Comparison of ENCODE assay signal across 19 cellular contexts in the genomic region with DNA sequence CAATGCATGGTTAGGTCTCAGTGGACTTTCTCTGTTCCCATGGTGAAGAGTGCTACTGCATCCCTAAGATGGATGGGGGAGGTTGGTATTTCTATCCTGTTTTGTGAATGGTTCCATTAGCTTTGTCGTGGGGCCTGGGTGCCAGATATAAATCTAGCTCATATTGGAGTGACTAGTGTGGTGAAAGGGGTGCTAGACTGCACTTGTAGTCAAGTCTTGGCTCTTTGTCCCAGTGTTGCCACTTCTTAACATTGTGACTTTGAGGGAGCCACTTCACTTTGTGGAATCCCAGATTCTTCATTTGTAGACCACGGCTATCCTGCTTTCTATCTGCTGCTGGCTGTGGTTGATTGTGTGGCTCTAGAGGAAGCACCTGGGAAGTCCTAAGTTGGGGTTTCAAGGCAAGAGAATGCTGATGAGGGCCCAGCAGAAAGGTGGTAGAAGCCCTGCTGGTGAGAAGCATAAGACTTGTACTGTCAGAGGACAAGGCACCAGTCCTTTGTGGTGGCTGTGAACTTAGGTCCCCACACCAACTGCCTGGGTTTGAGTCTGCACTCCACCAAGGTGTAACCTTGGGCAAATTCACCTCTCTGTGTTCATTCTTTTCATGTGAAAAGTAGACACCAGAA. TPM values are rescaled to one million over a fixed set of nuclear protein-coding genes. Genes with fewer than 3 reads are reported as not detected.
DNase-seq lines count a peak whose midpoint lies in the region; ATAC-seq and TF ChIP-seq lines count a peak whose summit lies in the region.
"Had no signal": no experiment of that assay in that cellular context is flagged by ENCODE, and none has a peak within 500 bp of the region (broad histone marks: within the 10 kb centered on the region; RNA-seq: fewer than 3 reads in every experiment).

No MANE protein-coding gene starts in this region.

- no peak overlapping the region; the same call in 1 of the 2 replicates for H3K4me2 ChIP-seq in KMS-11

- H3K9me3 Mint-ChIP-seq in activated naive CD4-positive, alpha-beta T cell treated with anti-CD3 and anti-CD28 coated beads, Interleukin-2, amount 50 U/mL, for 72 hours = no peaks in the 10 kb centered on the region
- H3K9me3 Mint-ChIP-seq in stimulated activated memory B cell treated with anti-CD40 and anti-IgM and Interleukin-4, amounts not matched to agents 10 μg/mL and 1 μg/mL and 100 μg/mL, for 72 hours = no peaks in the 10 kb centered on the region

- no peak overlapping the region for H3K4me3 Mint-ChIP-seq in stimulated activated memory B cell treated with anti-CD40 and anti-IgM and Interleukin-4, amounts not matched to agents 10 μg/mL and 1 μg/mL and 100 μg/mL, for 72 hours
- H3K4me3 Mint-ChIP-seq: mesothelial cell of epicardium had no signal

- no peak overlapping the region for H3K9ac ChIP-seq in KMS-11

- in situ Hi-C loops in gastrocnemius medialis (cut with MboI; ENCODE audit: low sequenced_read_pairs in 4 of 4) = no loop called here

- TF ChIP-seq CTCF in KMS-11 (conservative IDR thresholded peaks at IDR 0.05; ENCODE audit: low read depth, low read length) (no peak), esophagus muscularis mucosa (IDR thresholded peaks at IDR 0.05) (no peak), gastrocnemius medialis (IDR thresholded peaks at IDR 0.05 in 4 of 5, conservative IDR thresholded peaks at IDR 0.05 in 1 of 5) (no peak)

- peak overlapping the region; percentile 39 to 40 for H3K27ac Mint-ChIP-seq in activated naive CD4-positive, alpha-beta T cell treated with anti-CD3 and anti-CD28 coated beads, Interleukin-2, amount 50 U/mL, for 72 hours
- H3K27ac Mint-ChIP-seq in stimulated activated memory B cell treated with anti-CD40 and anti-IgM and Interleukin-4, amounts not matched to agents 10 μg/mL and 1 μg/mL and 100 μg/mL, for 72 hours = peak overlapping the region; percentile 51
- H3K27ac Mint-ChIP-seq: mesothelial cell of epicardium had no signal

- no peak overlapping the region for H2AFZ ChIP-seq in KMS-11 (ENCODE audit: low read depth)

- peaks cover 35% of the 10 kb centered on the region for H3K4me1 Mint-ChIP-seq in stimulated activated memory B cell treated with anti-CD40 and anti-IgM and Interleukin-4, amounts not matched to agents 10 μg/mL and 1 μg/mL and 100 μg/mL, for 72 hours
- H3K4me1 Mint-ChIP-seq: mesothelial cell of epicardium had no signal

- peaks cover 0 to 40% of the 10 kb centered on the region in 2 donors for H3K36me3 Mint-ChIP-seq in activated naive CD4-positive, alpha-beta T cell treated with anti-CD3 and anti-CD28 coated beads, Interleukin-2, amount 50 U/mL, for 72 hours
- peaks cover 31% of the 10 kb centered on the region for H3K36me3 Mint-ChIP-seq in stimulated activated memory B cell treated with anti-CD40 and anti-IgM and Interleukin-4, amounts not matched to agents 10 μg/mL and 1 μg/mL and 100 μg/mL, for 72 hours

- no peak for TF ChIP-seq POLR2A in esophagus muscularis mucosa (IDR thresholded peaks at IDR 0.05; ENCODE audit: low read depth)
- no peak for TF ChIP-seq POLR2A in gastrocnemius medialis (IDR thresholded peaks at IDR 0.05)

- H3K36me3 ChIP-seq in KMS-11 (ENCODE audit: insufficient read depth) (no peaks in the 10 kb centered on the region), esophagus muscularis mucosa (peaks cover 0 to 8% (median 3%) of the 10 kb centered on the region in 4 donors), gastrocnemius medialis (no peaks in the 10 kb centered on the region)

- peaks cover 27% of the 10 kb centered on the region for H3K4me1 ChIP-seq in KMS-11 (ENCODE audit: low read depth, poor library complexity, severe bottlenecking)
- H3K4me1 ChIP-seq in esophagus muscularis mucosa = peaks cover 28 to 41% (median 38%) of the 10 kb centered on the region in 4 donors
- H3K4me1 ChIP-seq in gastrocnemius medialis = peaks cover 27 to 31% of the 10 kb centered on the region in 2 donors

- peaks cover 6% of the 10 kb centered on the region; the same call in 1 of the 2 replicates for H4K20me1 ChIP-seq in KMS-11 (ENCODE audit: insufficient read depth)

- H3K27ac ChIP-seq in KMS-11 = peak overlapping the region; percentile 3; the same call in 1 of the 2 replicates
- H3K27ac ChIP-seq in esophagus muscularis mucosa (replicated peaks in 1 of 4) = peak overlapping the region; percentile 33 to 60 (median 52)
- H3K27ac ChIP-seq in gastrocnemius medialis = peak overlapping the region in 2 of 4 donors; percentile 16 to 49
- H3K27ac ChIP-seq: epithelial cell of prostate had no signal

- no peak for DNase-seq in activated naive CD4-positive, alpha-beta T cell treated with anti-CD3 and anti-CD28 coated beads, Interleukin-2, amount 50 U/mL, for 72 hours (ENCODE audit: low spot score in 2 of 2)
- DNase-seq in activated naive CD4-positive, alpha-beta T cell treated with Interleukin-2 at 50 U/mL for 16 hours = no peak
- DNase-seq in esophagus muscularis mucosa (ENCODE audit: extremely low spot score) (no peak), hypothalamus (lab: John Stamatoyannopoulos, UW) (no peak), T-helper 9 cell (no peak), gastrocnemius medialis (no peak)
- DNase-seq: activated CD4-positive, alpha-beta T cell treated with anti-CD3 and anti-CD28 coated beads, Interleukin-2, amount 50 U/mL, for 1 hour; anterior cingulate cortex; GDM1; islet precursor cell; KG1; NCI-H1417; Right ventricle myocardium superior; T1000 had no signal

- no peaks in the 10 kb centered on the region for H3K27me3 ChIP-seq in KMS-11 (ENCODE audit: insufficient read depth, low read depth)
- H3K27me3 ChIP-seq in esophagus muscularis mucosa = no peaks in the 10 kb centered on the region
- H3K27me3 ChIP-seq in gastrocnemius medialis = no peaks in the 10 kb centered on the region

- ATAC-seq in activated naive CD4-positive, alpha-beta T cell treated with anti-CD3 and anti-CD28 coated beads, Interleukin-2, amount 50 U/mL, for 72 hours = no peak
- no peak for ATAC-seq in stimulated activated memory B cell treated with anti-CD40 and anti-IgM and Interleukin-4, amounts not matched to agents 10 μg/mL and 1 μg/mL and 100 μg/mL, for 72 hours
- no peak for ATAC-seq in gastrocnemius medialis
- ATAC-seq: HCT116 had no signal

- intact Hi-C loops in esophagus muscularis mucosa (cut with DNase I) = no loop called here
- intact Hi-C loops in gastrocnemius medialis (cut with DNase I; ENCODE audit: low total_unique reads) = no loop called here

- TF ChIP-seq EP300 in esophagus muscularis mucosa (IDR thresholded peaks at IDR 0.05) = no peak

- H3K79me2 ChIP-seq in KMS-11 (ENCODE audit: insufficient read depth, low read depth) = peaks cover 68% of the 10 kb centered on the region; the same call in 1 of the 2 replicates

- H3K9me3 ChIP-seq in esophagus muscularis mucosa (no peaks in the 10 kb centered on the region), gastrocnemius medialis (no peaks in the 10 kb centered on the region)

- H3K4me3 ChIP-seq in KMS-11 (IDR thresholded peaks at IDR 0.05; ENCODE audit: insufficient read depth, low read depth, low read length) = no peak overlapping the region
- H3K4me3 ChIP-seq in esophagus muscularis mucosa = no peak overlapping the region
- H3K4me3 ChIP-seq in gastrocnemius medialis = no peak overlapping the region

- 64% methylated on average over 1 of the region's 2 CpGs for whole genome bisulfite sequencing in esophagus muscularis mucosa

- H3K27me3 Mint-ChIP-seq in stimulated activated memory B cell treated with anti-CD40 and anti-IgM and Interleukin-4, amounts not matched to agents 10 μg/mL and 1 μg/mL and 100 μg/mL, for 72 hours = no peaks in the 10 kb centered on the region

RNA-seq across cellular contexts. Expression of a gene that starts 44.1 kb away (rescaled TPM):
- total RNA-seq in activated naive CD4-positive, alpha-beta T cell treated with anti-CD3 and anti-CD28 coated beads, Interleukin-2, amount 50 U/mL, for 72 hours = 10 to 100 TPM; 28.0 to 43.5 TPM
- 10 to 100 TPM; 24.9 to 39.0 (median 28.3) TPM for total RNA-seq in esophagus muscularis mucosa
- 10 to 100 TPM; 30.4 to 37.7 (median 32.8) TPM for total RNA-seq in gastrocnemius medialis
